16 cellular contexts compared by ENCODE assay signal in genomic region chr7:12766416-12766815, GRCh38.
"Had no signal": no experiment of that assay in that cellular context is flagged by ENCODE, and none has a peak within 500 bp of the region (broad histone marks: within the 10 kb centered on the region; RNA-seq: fewer than 3 reads in every experiment).

No MANE protein-coding gene starts in this region.

- H3K27me3 ChIP-seq: MG63 had no signal

- DNase-seq: Karpas-422, KG1, NCI-H1092, NCI-H1105 treated with DMSO at 0.1 percent for 48 hours, NCI-H1417 treated with DMSO at 0.1 percent for 48 hours, NCI-H146, NCI-H187 treated with DMSO at 0.1 percent for 48 hours, NCI-H2029 treated with DMSO at 0.1 percent for 48 hours, NCI-H2171 treated with DMSO at 0.1 percent for 48 hours, NCI-H2227 treated with DMSO at 0.1 percent for 48 hours, NCI-H524, NCI-H526 treated with DMSO at 0.1 percent for 48 hours, NCI-H774, SHP77 had no signal

- H3K36me3 ChIP-seq: MG63 had no signal

- H3K27ac ChIP-seq: RWPE1 had no signal

- H3K9me3 ChIP-seq: MG63 had no signal

- H3K4me3 ChIP-seq: MG63 had no signal
